Comparison of ENCODE assay signal across 10 cellular contexts in genomic region chr6:84762220-84762940, GRCh38. TPM values are rescaled to one million over a fixed set of nuclear protein-coding genes. Genes with fewer than 3 reads are reported as not detected.
DNase-seq lines count a peak whose midpoint lies in the region; ATAC-seq and TF ChIP-seq lines count a peak whose summit lies in the region.
"Had no signal": no experiment of that assay in that cellular context is flagged by ENCODE, and none has a peak within 500 bp of the region (broad histone marks: within the 10 kb centered on the region; RNA-seq: fewer than 3 reads in every experiment).

No MANE protein-coding gene starts in this region.

- no peak for DNase-seq in SK-N-MC (ENCODE audit: low read depth, low spot score)
- peak in 3 of 5 donors; percentile 33 to 59 (median 55) for DNase-seq in heart left ventricle
- no peak for DNase-seq in sigmoid colon
- no peak for DNase-seq in HuH-7.5 (ENCODE audit: low spot score)
- DNase-seq in cerebellar cortex (ENCODE audit: low spot score): no peak
- DNase-seq in naive thymus-derived CD8-positive, alpha-beta T cell: no peak
- DNase-seq: central memory CD4-positive, alpha-beta T cell had no signal

- POLR2A ChIA-PET in naive thymus-derived CD8-positive, alpha-beta T cell (lab: Charles Lee): no interaction called here

- H3K9me3 Mint-ChIP-seq in naive thymus-derived CD8-positive, alpha-beta T cell: peaks cover 0 to 9% (median 2%) of the 10 kb centered on the region in 9 donors

- H3K9me3 ChIP-seq in SK-N-MC (ENCODE audit: low read depth, low read length): no peaks in the 10 kb centered on the region
- no peaks in the 10 kb centered on the region for H3K9me3 ChIP-seq in heart left ventricle
- H3K9me3 ChIP-seq in sigmoid colon: no peaks in the 10 kb centered on the region

- H3K4me1 Mint-ChIP-seq in naive thymus-derived CD8-positive, alpha-beta T cell: peaks cover 5 to 13% (median 8%) of the 10 kb centered on the region in 4 donors

- H3K27ac ChIP-seq in SK-N-MC (no peak overlapping the region), heart left ventricle (peak overlapping the region; percentile 61 to 90 (median 84)), sigmoid colon (peak overlapping the region in 3 of 4 donors; percentile 46 to 97 (median 58))
- H3K27ac ChIP-seq: HL-60 had no signal

- H3K4me3 Mint-ChIP-seq in naive thymus-derived CD8-positive, alpha-beta T cell: peak overlapping the region in 2 of 10 donors; percentile 25 to 38

- peaks cover 20 to 73% (median 42%) of the 10 kb centered on the region in 5 donors for H3K27me3 Mint-ChIP-seq in naive thymus-derived CD8-positive, alpha-beta T cell

- WGBS in heart left ventricle, 4 donors: 2 to 6% (median 4%) methylated on average over 29 to 36 of the region's 36 CpGs
- 9 to 12% methylated on average over 36 of the region's 36 CpGs for WGBS in sigmoid colon, 2 donors

- TF ChIP-seq POLR2A in heart left ventricle (IDR thresholded peaks at IDR 0.05): no peak
- TF ChIP-seq POLR2A in sigmoid colon (IDR thresholded peaks at IDR 0.05): no peak

- peaks cover 0 to 19% (median 0%) of the 10 kb centered on the region in 12 donors for H3K4me1 ChIP-seq in heart left ventricle
- H3K4me1 ChIP-seq in sigmoid colon: peaks cover 0 to 26% (median 20%) of the 10 kb centered on the region in 4 donors

- TF ChIP-seq CTCF in heart left ventricle (IDR thresholded peaks at IDR 0.05) (peak in 1 of 12 donors; percentile 25), sigmoid colon (IDR thresholded peaks at IDR 0.05) (no peak)

- peak overlapping the region; percentile 82 for H3K9ac ChIP-seq in SK-N-MC (ENCODE audit: insufficient read length)

- H3K36me3 Mint-ChIP-seq in naive thymus-derived CD8-positive, alpha-beta T cell: peaks cover 0 to 8% (median 5%) of the 10 kb centered on the region in 3 donors

- H3K27me3 ChIP-seq in heart left ventricle (peaks cover 9 to 88% (median 57%) of the 10 kb centered on the region in 9 donors), sigmoid colon (peaks cover 54 to 100% (median 75%) of the 10 kb centered on the region in 3 donors)

- H3K27ac Mint-ChIP-seq in naive thymus-derived CD8-positive, alpha-beta T cell: no peak overlapping the region

- H3K4me3 ChIP-seq in GM08714 (ENCODE audit: low read length) (peak overlapping the region; percentile 24; the same call in 1 of the 2 replicates), SK-N-MC (peak overlapping the region; percentile 86), heart left ventricle (peak overlapping the region; percentile 20 to 75 (median 62)), sigmoid colon (peak overlapping the region in 3 of 4 donors; percentile 36 to 45 (median 37))

- ATAC-seq in heart left ventricle: peak in 1 of 4 donors; percentile 2
- no peak for ATAC-seq in HG03135 (IDR thresholded peaks at IDR 0.05; ENCODE audit: unreplicated experiment)
- ATAC-seq in naive thymus-derived CD8-positive, alpha-beta T cell: no peak

- TF ChIP-seq EP300 in sigmoid colon (IDR thresholded peaks at IDR 0.05): no peak

- intact Hi-C loops in heart left ventricle (cut with DNase I): loop anchor here in 2 of 10 donors (10.0 kb wide), 2 partner anchors 118 to 338 kb away; no protein-coding TSS in a partner anchor
- intact Hi-C loops in sigmoid colon (cut with DNase I): no loop called here

- H3K36me3 ChIP-seq in SK-N-MC (ENCODE audit: insufficient read depth, low read length) (no peaks in the 10 kb centered on the region), heart left ventricle (no peaks in the 10 kb centered on the region), sigmoid colon (no peaks in the 10 kb centered on the region)

RNA-seq across cellular contexts. Expression of gene TBX18, which starts 2.0 kb away (rescaled TPM):
- total RNA-seq in heart left ventricle (10 to 100 TPM in 1 of 9 donors, 1 to 10 TPM in 8; 1.3 to 14.9 (median 3.8) TPM), sigmoid colon (1 to 10 TPM in 2 of 4 donors, under 1 TPM in 2; 0.27 to 4.6 (median 1.5) TPM)
- polyA plus RNA-seq in heart left ventricle (1 to 10 TPM; 1.7 to 2.1 TPM), sigmoid colon (1 to 10 TPM in 1 of 3 donors, under 1 TPM in 2; under 0.01 to 1.2 (median 0.32) TPM)
- not detected for total RNA-seq in naive thymus-derived CD8-positive, alpha-beta T cell
- not detected for polyA plus RNA-seq in naive thymus-derived CD8-positive, alpha-beta T cell

Comparison
In these comparisons a context has a peak if more than half of its experiments do, and no peak if none do; other contexts are left out.
1. H3K4me3 ChIP-seq: peak in every context shown above with its lines; median percentile 86 in SK-N-MC; 62 in heart left ventricle; 37 in sigmoid colon; 24 in GM08714.
2. DNase-seq: peak in heart left ventricle (3 of 5); none in SK-N-MC (single experiment), sigmoid colon (single experiment), HuH-7.5 (single experiment), cerebellar cortex (single experiment) and naive thymus-derived CD8-positive, alpha-beta T cell (0 of 10).